Comparison of ENCODE assay signal across 1 cellular context in genomic region chr5:18281947-18282557, GRCh38.
TF ChIP-seq lines count a peak whose summit lies in the region.

No MANE protein-coding gene starts in this region.

TF ChIP-seq in GM23338, 12 proteins besides CTCF, POLR2A, EP300 and RAD21 (continued from another document):
- no peak for TF ChIP-seq REST (IDR thresholded peaks at IDR 0.05; ENCODE audit: unreplicated experiment)
- no peak for TF ChIP-seq EZH2phosphoT487 (IDR thresholded peaks at IDR 0.05; ENCODE audit: unreplicated experiment)
- TF ChIP-seq ETS1 (IDR thresholded peaks at IDR 0.05), result no peak
- no peak for TF ChIP-seq STAT1 (IDR thresholded peaks at IDR 0.05; ENCODE audit: unreplicated experiment)
- TF ChIP-seq CREB1 (CRISPR knock-in tag; IDR thresholded peaks at IDR 0.05; ENCODE audit: low read depth), result no peak
- TF ChIP-seq ZNF331 (CRISPR knock-in tag; IDR thresholded peaks at IDR 0.05; ENCODE audit: low read depth), result no peak
- TF ChIP-seq ZNF462 (CRISPR knock-in tag; IDR thresholded peaks at IDR 0.05), result no peak
